1 cellular context compared by ENCODE assay signal in genomic region chr2:20624156-20624883, GRCh38.
TF ChIP-seq lines count a peak whose summit lies in the region.

No MANE protein-coding gene starts in this region.

TF ChIP-seq in HepG2, 621 proteins besides CTCF, POLR2A, EP300 and RAD21:
- no peak for TF ChIP-seq POGZ (CRISPR knock-in tag; IDR thresholded peaks at IDR 0.05)
- TF ChIP-seq, protein P1, sequence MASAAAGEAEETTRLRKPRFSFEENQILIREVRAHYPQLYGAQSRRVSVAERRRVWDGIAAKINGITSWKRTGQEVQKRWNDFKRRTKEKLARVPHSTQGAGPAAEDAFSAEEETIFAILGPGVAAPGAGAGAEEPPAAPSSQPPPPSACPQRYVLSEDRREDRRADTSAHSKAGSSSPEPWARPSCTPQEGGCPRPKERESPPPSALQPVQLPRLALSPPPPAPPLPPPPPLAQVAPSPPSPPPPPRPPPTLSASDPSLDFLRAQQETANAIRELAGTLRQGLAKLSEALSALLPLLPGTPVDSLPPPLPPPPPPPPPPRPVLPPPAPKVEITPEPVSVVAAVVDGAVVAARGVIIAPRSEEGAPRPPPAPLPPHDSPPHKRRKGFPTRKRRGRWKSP (CRISPR knock-in tag; IDR thresholded peaks at IDR 0.05), result no peak
- no peak for TF ChIP-seq PRDM10 (CRISPR knock-in tag; IDR thresholded peaks at IDR 0.05; ENCODE audit: low read depth)
- TF ChIP-seq HNRNPUL1 (IDR thresholded peaks at IDR 0.05; ENCODE audit: low read depth, low read length), result no peak
- TF ChIP-seq ZNF850 (CRISPR knock-in tag; conservative IDR thresholded peaks at IDR 0.05), result no peak
- no peak for TF ChIP-seq SMARCC2 (IDR thresholded peaks at IDR 0.05)
